1 cellular context compared by ENCODE assay signal in the genomic region with DNA sequence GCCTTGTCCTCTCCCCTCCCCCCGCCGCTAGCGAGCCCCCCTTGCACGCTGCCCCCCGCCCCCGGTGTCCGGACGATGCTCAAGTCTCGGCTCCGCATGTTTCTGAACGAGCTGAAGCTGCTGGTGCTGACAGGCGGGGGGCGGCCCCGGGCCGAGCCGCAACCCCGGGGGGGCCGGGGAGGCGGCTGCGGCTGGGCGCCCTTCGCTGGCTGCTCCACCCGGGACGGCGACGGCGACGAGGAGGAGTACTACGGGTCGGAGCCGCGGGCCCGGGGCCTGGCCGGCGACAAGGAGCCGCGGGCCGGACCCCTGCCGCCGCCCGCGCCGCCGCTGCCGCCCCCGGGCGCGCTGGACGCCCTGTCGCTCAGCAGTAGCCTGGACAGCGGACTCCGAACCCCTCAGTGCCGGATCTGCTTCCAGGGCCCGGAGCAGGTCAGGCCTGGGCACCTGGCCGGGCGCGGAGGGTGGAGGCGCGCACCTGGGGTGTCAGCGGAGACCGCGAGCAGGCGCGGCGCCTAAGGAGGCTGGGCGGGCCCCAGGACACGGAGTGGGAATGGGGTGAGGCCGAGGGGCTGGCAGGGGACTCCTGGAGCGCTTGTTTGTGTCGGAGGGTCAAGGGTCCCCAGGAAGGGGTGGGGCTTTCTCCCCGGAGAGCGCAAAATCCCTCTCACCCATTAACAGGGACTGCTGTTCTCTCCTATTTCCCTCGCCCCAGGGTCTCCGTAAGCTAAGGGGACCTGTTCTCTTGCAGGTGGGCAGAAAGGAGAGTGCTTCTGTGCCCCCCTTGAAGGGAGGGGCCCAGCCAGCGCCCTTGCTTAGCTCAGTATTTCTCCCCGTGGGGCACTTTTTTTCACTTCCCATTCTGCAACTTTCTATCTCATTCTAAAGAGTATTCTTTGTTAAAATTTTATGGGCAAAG.
TF ChIP-seq lines count a peak whose summit lies in the region.

No MANE protein-coding gene starts in this region.

TF ChIP-seq in HepG2, 621 proteins besides CTCF, POLR2A, EP300 and RAD21 (continued from another document and continues in another):
- TF ChIP-seq KAT8 (CRISPR knock-in tag; IDR thresholded peaks at IDR 0.05) (0 out of 2 replicates have a peak, but pooled peaks have one; percentile 18), THAP7 (CRISPR knock-in tag; IDR thresholded peaks at IDR 0.05) (no peak), KDM3A (CRISPR knock-in tag; IDR thresholded peaks at IDR 0.05; ENCODE audit: low read depth) (no peak), ZNF546 (CRISPR knock-in tag; conservative IDR thresholded peaks at IDR 0.05) (peak; percentile 49; the same call in 1 of the 2 replicates), CERS6 (CRISPR knock-in tag; IDR thresholded peaks at IDR 0.05) (no peak), NFRKB (IDR thresholded peaks at IDR 0.05) (no peak), PHF21A (CRISPR knock-in tag; IDR thresholded peaks at IDR 0.05) (peak; percentile 56; the same call in 1 of the 2 replicates), ZBTB7B (CRISPR knock-in tag; IDR thresholded peaks at IDR 0.05) (peak; percentile 82), ZNF496 (CRISPR knock-in tag; IDR thresholded peaks at IDR 0.05; ENCODE audit: insufficient replicate concordance) (no peak), ZNF121 (CRISPR knock-in tag; IDR thresholded peaks at IDR 0.05) (no peak), YEATS4 (CRISPR knock-in tag; IDR thresholded peaks at IDR 0.05; ENCODE audit: borderline replicate concordance) (peak; percentile 57), DMTF1 (CRISPR knock-in tag; IDR thresholded peaks at IDR 0.05) (no peak), ZFP41 (CRISPR knock-in tag; IDR thresholded peaks at IDR 0.05; ENCODE audit: borderline replicate concordance) (no peak), TP53 (CRISPR knock-in tag; conservative IDR thresholded peaks at IDR 0.05) (no peak), ZNF143 (CRISPR knock-in tag; IDR thresholded peaks at IDR 0.05) (no peak), POGZ (CRISPR knock-in tag; IDR thresholded peaks at IDR 0.05) (no peak; the same call in 1 of the 2 replicates), ZNF253 (CRISPR knock-in tag; IDR thresholded peaks at IDR 0.05; ENCODE audit: borderline replicate concordance) (no peak), ZNF335 (CRISPR knock-in tag; IDR thresholded peaks at IDR 0.05) (no peak; the same call in 1 of the 2 replicates), TCF12 (IDR thresholded peaks at IDR 0.05) (no peak), TCF12 (CRISPR knock-in tag; IDR thresholded peaks at IDR 0.05) (0 out of 2 replicates have a peak, but pooled peaks have one; percentile 56), NR2C2 (CRISPR knock-in tag; IDR thresholded peaks at IDR 0.05; ENCODE audit: borderline replicate concordance) (peak; percentile 82), NR2F2 (IDR thresholded peaks at IDR 0.05; ENCODE audit: borderline replicate concordance, low read depth) (peak; percentile 55; the same call in 1 of the 2 replicates), FOXP1 (IDR thresholded peaks at IDR 0.05) (no peak), FOXP1 (CRISPR knock-in tag; IDR thresholded peaks at IDR 0.05) (0 out of 2 replicates have a peak, but pooled peaks have one; percentile 13), ARNT (IDR thresholded peaks at IDR 0.05) (no peak), SMYD3 (CRISPR knock-in tag; IDR thresholded peaks at IDR 0.05) (no peak), AHR (CRISPR knock-in tag; IDR thresholded peaks at IDR 0.05) (peak; percentile 41; the same call in 1 of the 2 replicates), FOXJ3 (CRISPR knock-in tag; IDR thresholded peaks at IDR 0.05; ENCODE audit: borderline replicate concordance) (no peak), PHB2 (IDR thresholded peaks at IDR 0.05; ENCODE audit: partially characterized antibody) (no peak), UBTF (CRISPR knock-in tag; IDR thresholded peaks at IDR 0.05) (peak; percentile 80), ZNF430 (CRISPR knock-in tag; IDR thresholded peaks at IDR 0.05) (peak; percentile 55; the same call in 1 of the 2 replicates), ERF (CRISPR knock-in tag; IDR thresholded peaks at IDR 0.05) (peak; percentile 41; the same call in 1 of the 2 replicates), HNRNPL (IDR thresholded peaks at IDR 0.05; ENCODE audit: low read depth, low read length) (no peak), LRRFIP1 (CRISPR knock-in tag; conservative IDR thresholded peaks at IDR 0.05) (no peak), MIER3 (CRISPR knock-in tag; IDR thresholded peaks at IDR 0.05; ENCODE audit: borderline replicate concordance) (no peak)
- TF ChIP-seq, protein P1, sequence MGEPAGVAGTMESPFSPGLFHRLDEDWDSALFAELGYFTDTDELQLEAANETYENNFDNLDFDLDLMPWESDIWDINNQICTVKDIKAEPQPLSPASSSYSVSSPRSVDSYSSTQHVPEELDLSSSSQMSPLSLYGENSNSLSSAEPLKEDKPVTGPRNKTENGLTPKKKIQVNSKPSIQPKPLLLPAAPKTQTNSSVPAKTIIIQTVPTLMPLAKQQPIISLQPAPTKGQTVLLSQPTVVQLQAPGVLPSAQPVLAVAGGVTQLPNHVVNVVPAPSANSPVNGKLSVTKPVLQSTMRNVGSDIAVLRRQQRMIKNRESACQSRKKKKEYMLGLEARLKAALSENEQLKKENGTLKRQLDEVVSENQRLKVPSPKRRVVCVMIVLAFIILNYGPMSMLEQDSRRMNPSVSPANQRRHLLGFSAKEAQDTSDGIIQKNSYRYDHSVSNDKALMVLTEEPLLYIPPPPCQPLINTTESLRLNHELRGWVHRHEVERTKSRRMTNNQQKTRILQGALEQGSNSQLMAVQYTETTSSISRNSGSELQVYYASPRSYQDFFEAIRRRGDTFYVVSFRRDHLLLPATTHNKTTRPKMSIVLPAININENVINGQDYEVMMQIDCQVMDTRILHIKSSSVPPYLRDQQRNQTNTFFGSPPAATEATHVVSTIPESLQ (CRISPR knock-in tag; conservative IDR thresholded peaks at IDR 0.05) = no peak
- TF ChIP-seq, protein P2, sequence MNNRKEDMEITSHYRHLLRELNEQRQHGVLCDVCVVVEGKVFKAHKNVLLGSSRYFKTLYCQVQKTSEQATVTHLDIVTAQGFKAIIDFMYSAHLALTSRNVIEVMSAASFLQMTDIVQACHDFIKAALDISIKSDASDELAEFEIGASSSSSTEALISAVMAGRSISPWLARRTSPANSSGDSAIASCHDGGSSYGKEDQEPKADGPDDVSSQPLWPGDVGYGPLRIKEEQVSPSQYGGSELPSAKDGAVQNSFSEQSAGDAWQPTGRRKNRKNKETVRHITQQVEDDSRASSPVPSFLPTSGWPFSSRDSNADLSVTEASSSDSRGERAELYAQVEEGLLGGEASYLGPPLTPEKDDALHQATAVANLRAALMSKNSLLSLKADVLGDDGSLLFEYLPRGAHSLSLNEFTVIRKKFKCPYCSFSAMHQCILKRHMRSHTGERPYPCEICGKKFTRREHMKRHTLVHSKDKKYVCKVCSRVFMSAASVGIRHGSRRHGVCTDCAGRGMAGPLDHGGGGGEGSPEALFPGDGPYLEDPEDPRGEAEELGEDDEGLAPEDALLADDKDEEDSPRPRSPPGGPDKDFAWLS (CRISPR knock-in tag; IDR thresholded peaks at IDR 0.05; ENCODE audit: borderline replicate concordance) = no peak
- TF ChIP-seq, protein P3, sequence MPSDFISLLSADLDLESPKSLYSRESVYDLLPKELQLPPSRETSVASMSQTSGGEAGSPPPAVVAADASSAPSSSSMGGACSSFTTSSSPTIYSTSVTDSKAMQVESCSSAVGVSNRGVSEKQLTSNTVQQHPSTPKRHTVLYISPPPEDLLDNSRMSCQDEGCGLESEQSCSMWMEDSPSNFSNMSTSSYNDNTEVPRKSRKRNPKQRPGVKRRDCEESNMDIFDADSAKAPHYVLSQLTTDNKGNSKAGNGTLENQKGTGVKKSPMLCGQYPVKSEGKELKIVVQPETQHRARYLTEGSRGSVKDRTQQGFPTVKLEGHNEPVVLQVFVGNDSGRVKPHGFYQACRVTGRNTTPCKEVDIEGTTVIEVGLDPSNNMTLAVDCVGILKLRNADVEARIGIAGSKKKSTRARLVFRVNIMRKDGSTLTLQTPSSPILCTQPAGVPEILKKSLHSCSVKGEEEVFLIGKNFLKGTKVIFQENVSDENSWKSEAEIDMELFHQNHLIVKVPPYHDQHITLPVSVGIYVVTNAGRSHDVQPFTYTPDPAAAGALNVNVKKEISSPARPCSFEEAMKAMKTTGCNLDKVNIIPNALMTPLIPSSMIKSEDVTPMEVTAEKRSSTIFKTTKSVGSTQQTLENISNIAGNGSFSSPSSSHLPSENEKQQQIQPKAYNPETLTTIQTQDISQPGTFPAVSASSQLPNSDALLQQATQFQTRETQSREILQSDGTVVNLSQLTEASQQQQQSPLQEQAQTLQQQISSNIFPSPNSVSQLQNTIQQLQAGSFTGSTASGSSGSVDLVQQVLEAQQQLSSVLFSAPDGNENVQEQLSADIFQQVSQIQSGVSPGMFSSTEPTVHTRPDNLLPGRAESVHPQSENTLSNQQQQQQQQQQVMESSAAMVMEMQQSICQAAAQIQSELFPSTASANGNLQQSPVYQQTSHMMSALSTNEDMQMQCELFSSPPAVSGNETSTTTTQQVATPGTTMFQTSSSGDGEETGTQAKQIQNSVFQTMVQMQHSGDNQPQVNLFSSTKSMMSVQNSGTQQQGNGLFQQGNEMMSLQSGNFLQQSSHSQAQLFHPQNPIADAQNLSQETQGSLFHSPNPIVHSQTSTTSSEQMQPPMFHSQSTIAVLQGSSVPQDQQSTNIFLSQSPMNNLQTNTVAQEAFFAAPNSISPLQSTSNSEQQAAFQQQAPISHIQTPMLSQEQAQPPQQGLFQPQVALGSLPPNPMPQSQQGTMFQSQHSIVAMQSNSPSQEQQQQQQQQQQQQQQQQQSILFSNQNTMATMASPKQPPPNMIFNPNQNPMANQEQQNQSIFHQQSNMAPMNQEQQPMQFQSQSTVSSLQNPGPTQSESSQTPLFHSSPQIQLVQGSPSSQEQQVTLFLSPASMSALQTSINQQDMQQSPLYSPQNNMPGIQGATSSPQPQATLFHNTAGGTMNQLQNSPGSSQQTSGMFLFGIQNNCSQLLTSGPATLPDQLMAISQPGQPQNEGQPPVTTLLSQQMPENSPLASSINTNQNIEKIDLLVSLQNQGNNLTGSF (CRISPR knock-in tag; IDR thresholded peaks at IDR 0.05) = peak; percentile 30; the same call in 1 of the 2 replicates
